8 cellular contexts compared by ENCODE assay signal in genomic region chr12:5745251-5745888, GRCh38.
A peak's percentile ranks its signal among the peaks of the same experiment; 100 is the strongest.
DNase-seq lines count a peak whose midpoint lies in the region; ATAC-seq and TF ChIP-seq lines count a peak whose summit lies in the region.

No MANE protein-coding gene starts in this region.

- H3K27me3 ChIP-seq in RWPE2 (ENCODE audit: insufficient read depth, poor library complexity, severe bottlenecking): no peaks in the 10 kb centered on the region

- H3K27ac ChIP-seq in RWPE2 (ENCODE audit: poor library complexity, severe bottlenecking): no peak overlapping the region

- ATAC-seq in RWPE2 (ENCODE audit: low read depth): peak; percentile 75
- ATAC-seq in GM21515 (IDR thresholded peaks at IDR 0.05; ENCODE audit: unreplicated experiment): no peak

- in situ Hi-C loops in astrocyte of the spinal cord (cut with HindIII; ENCODE audit: low sequenced_read_pairs): no loop called here

- peak; percentile 27 for DNase-seq in NCI-H2196 (lab: John Stamatoyannopoulos, UW; ENCODE audit: unreplicated experiment)
- DNase-seq in NCI-H2196 treated with DMSO at 0.1 percent for 48 hours (lab: John Stamatoyannopoulos, UW; ENCODE audit: unreplicated experiment): no peak
- DNase-seq in HS-5 (ENCODE audit: low read depth): peak; percentile 13
- no peak for DNase-seq in RWPE2 (ENCODE audit: low spot score)
- DNase-seq in astrocyte of the spinal cord (ENCODE audit: low read depth, low spot score): peak; percentile 29
- peak; percentile 92 for DNase-seq in iPS-NIHi7 (ENCODE audit: extremely low spot score)
- peak; percentile 58 for DNase-seq in stimulated activated CD4-positive, alpha-beta T cell treated with anti-CD3 and anti-CD28 coated beads, Interleukin-1b, Interleukin-23, amount 100 ng/mL, for 48 hours

- no peaks in the 10 kb centered on the region for H3K36me3 ChIP-seq in RWPE2 (ENCODE audit: low read depth)

- H3K4me1 ChIP-seq in RWPE2 (ENCODE audit: insufficient read depth, poor library complexity, severe bottlenecking): no peaks in the 10 kb centered on the region

- H3K9me3 ChIP-seq in RWPE2 (ENCODE audit: severe bottlenecking): no peaks in the 10 kb centered on the region

- TF ChIP-seq CTCF in RWPE2 (IDR thresholded peaks at IDR 0.05; ENCODE audit: poor library complexity, severe bottlenecking) (peak; percentile 70), astrocyte of the spinal cord (IDR thresholded peaks at IDR 0.05; ENCODE audit: low read depth, low read length) (peak; percentile 80)

- H3K4me3 ChIP-seq in RWPE2 (ENCODE audit: severe bottlenecking) (no peak overlapping the region), astrocyte of the spinal cord (ENCODE audit: low read depth, low read length) (no peak overlapping the region)

Comparison
In these comparisons a context has a peak if more than half of its experiments do, and no peak if none do; other contexts are left out.
1. DNase-seq: peak in NCI-H2196 (single experiment), HS-5 (single experiment), astrocyte of the spinal cord (single experiment), iPS-NIHi7 (single experiment) and stimulated activated CD4-positive, alpha-beta T cell treated with anti-CD3 and anti-CD28 coated beads, Interleukin-1b, Interleukin-23, amount 100 ng/mL, for 48 hours (single experiment); none in NCI-H2196 treated with DMSO at 0.1 percent for 48 hours (single experiment) and RWPE2 (single experiment).